Comparison of ENCODE assay signal across 34 cellular contexts in genomic region chr20:60813066-60813465, GRCh38.
DNase-seq lines count a peak whose midpoint lies in the region; ATAC-seq, FAIRE-seq and TF ChIP-seq lines count a peak whose summit lies in the region.
"Had no signal": no experiment of that assay in that cellular context is flagged by ENCODE, and none has a peak within 500 bp of the region (broad histone marks: within the 10 kb centered on the region; RNA-seq: fewer than 3 reads in every experiment).

No MANE protein-coding gene starts in this region.

- TF ChIP-seq CTCF in H9 (conservative IDR thresholded peaks at IDR 0.05) (no peak), esophagus muscularis mucosa (IDR thresholded peaks at IDR 0.05) (no peak), osteocyte (IDR thresholded peaks at IDR 0.05) (no peak)

- no peaks in the 10 kb centered on the region for H3K23me2 ChIP-seq in H9 (ENCODE audit: insufficient read length, low read depth, low read length, poor library complexity, severe bottlenecking)

- peak; percentile 38 for FAIRE-seq in HTR-8/SVneo (lab: Jason Lieb, UNC)
- FAIRE-seq: A204.1, A549, D721Med had no signal

- no peak overlapping the region for H3T11ph ChIP-seq in H9 (ENCODE audit: low read length)

- POLR2A ChIA-PET in CD4-positive, alpha-beta memory T cell (lab: Charles Lee; ENCODE audit: partially characterized antibody): no interaction called here

- intact Hi-C loops in esophagus muscularis mucosa (cut with DNase I): no loop called here
- intact Hi-C loops in CD4-positive, alpha-beta memory T cell (cut with micrococcal nuclease): no loop called here

- TF ChIP-seq EP300 in esophagus muscularis mucosa (IDR thresholded peaks at IDR 0.05): no peak

- no peaks in the 10 kb centered on the region for H3K79me2 ChIP-seq in H9 (ENCODE audit: insufficient read depth, low read length)

- no peak overlapping the region for H2BK12ac ChIP-seq in H9 (ENCODE audit: insufficient read length, low read depth, low read length)

- H2BK15ac ChIP-seq in H9 (ENCODE audit: low read depth, low read length): no peak overlapping the region

- H2AK5ac ChIP-seq in H9 (ENCODE audit: insufficient read length, low read length): no peak overlapping the region

- H3K56ac ChIP-seq in H9 (ENCODE audit: insufficient read length, low read depth, low read length): no peak overlapping the region

- H3K4me3 ChIP-seq in esophagus muscularis mucosa: no peak overlapping the region
- H3K4me3 ChIP-seq in CD4-positive, alpha-beta memory T cell (ENCODE audit: low read length in 2 of 2): no peak overlapping the region
- H3K4me3 ChIP-seq: A549; BLaER1; BLaER1 treated with 17β-estradiol and CSF1 and Interleukin-3, amounts not matched to agents 10 nM and 100 nM had no signal

- no peaks in the 10 kb centered on the region for H3K27me3 ChIP-seq in H9 (ENCODE audit: insufficient read depth, low read length)
- H3K27me3 ChIP-seq in esophagus muscularis mucosa: no peaks in the 10 kb centered on the region
- no peaks in the 10 kb centered on the region for H3K27me3 ChIP-seq in CD4-positive, alpha-beta memory T cell (ENCODE audit: insufficient read depth, low read length)
- H3K27me3 ChIP-seq: BE2C; BLaER1; BLaER1 treated with 17β-estradiol and CSF1 and Interleukin-3, amounts not matched to agents 10 nM and 100 nM had no signal

- H3K36me3 Mint-ChIP-seq in H9 (ENCODE audit: insufficient read depth in 1 of 3, low read depth in 3 of 3) (peaks cover 0 to 13% (median 4%) of the 10 kb centered on the region in 3 experiments; a peak in 5 of 7 replicates), osteocyte (ENCODE audit: unreplicated experiment) (no peaks in the 10 kb centered on the region)
- no peaks in the 10 kb centered on the region for H3K36me3 Mint-ChIP-seq in CD4-positive, alpha-beta memory T cell
- H3K36me3 Mint-ChIP-seq: CD14-positive monocyte; CD4-positive, CD25-positive, alpha-beta regulatory T cell; CD8-positive, alpha-beta memory T cell; CD8-positive, alpha-beta T cell had no signal

- H2BK120ac ChIP-seq in H9 (ENCODE audit: low read depth, low read length, poor library complexity, severe bottlenecking): no peak overlapping the region

- no peaks in the 10 kb centered on the region for H3K79me1 ChIP-seq in H9 (ENCODE audit: insufficient read depth, low read depth, low read length, poor library complexity, severe bottlenecking)

- TF ChIP-seq POLR2A in esophagus muscularis mucosa (IDR thresholded peaks at IDR 0.05; ENCODE audit: low read depth): no peak

- no peak for ATAC-seq in activated CD4-positive, CD25-positive, alpha-beta regulatory T cell treated with anti-CD3 and anti-CD28 coated beads, Interleukin-2, amount 50 U/mL, for 24 hours
- ATAC-seq: A549; CD8-positive, alpha-beta T cell had no signal

- no peak overlapping the region for H3K4ac ChIP-seq in H9 (ENCODE audit: low read depth, low read length)

- H3K4me2 ChIP-seq in H9 (ENCODE audit: insufficient read depth, insufficient read length, low read length): no peak overlapping the region
- H3K4me2 ChIP-seq: A549; BLaER1; BLaER1 treated with 17β-estradiol and CSF1 and Interleukin-3, amounts not matched to agents 10 nM and 100 nM had no signal

- no peaks in the 10 kb centered on the region for H3K36me3 ChIP-seq in esophagus muscularis mucosa
- H3K36me3 ChIP-seq in CD4-positive, alpha-beta memory T cell (ENCODE audit: insufficient read depth, low read length): no peaks in the 10 kb centered on the region
- H3K36me3 ChIP-seq: BE2C; BLaER1; BLaER1 treated with 17β-estradiol and CSF1 and Interleukin-3, amounts not matched to agents 10 nM and 100 nM had no signal

- H3K9me3 Mint-ChIP-seq in H9 (peaks cover 18 to 22% of the 10 kb centered on the region in 2 experiments), osteocyte (ENCODE audit: unreplicated experiment) (no peaks in the 10 kb centered on the region)
- H3K9me3 Mint-ChIP-seq in CD4-positive, alpha-beta memory T cell: peaks cover 0 to 19% (median 1%) of the 10 kb centered on the region in 8 donors

- H3K4me1 Mint-ChIP-seq in H9 (peaks cover 0 to 13% of the 10 kb centered on the region in 2 experiments; a peak in 2 of 4 replicates), osteocyte (ENCODE audit: unreplicated experiment) (no peaks in the 10 kb centered on the region)
- H3K4me1 Mint-ChIP-seq in CD4-positive, alpha-beta memory T cell: peaks cover 0 to 6% (median 0%) of the 10 kb centered on the region in 4 donors
- H3K4me1 Mint-ChIP-seq: B cell; CD14-positive monocyte; CD4-positive, CD25-positive, alpha-beta regulatory T cell; CD8-positive, alpha-beta memory T cell had no signal

- CTCF ChIA-PET in CD4-positive, alpha-beta memory T cell (lab: Charles Lee; ENCODE audit: partially characterized antibody): no interaction called here

- H3K4me1 ChIP-seq in H9 (ENCODE audit: insufficient read depth, low read length) (no peaks in the 10 kb centered on the region), esophagus muscularis mucosa (no peaks in the 10 kb centered on the region)
- H3K4me1 ChIP-seq in CD4-positive, alpha-beta memory T cell (ENCODE audit: insufficient read depth, low read length): no peaks in the 10 kb centered on the region
- H3K4me1 ChIP-seq: A549; BE2C; BLaER1; BLaER1 treated with 17β-estradiol and CSF1 and Interleukin-3, amounts not matched to agents 10 nM and 100 nM; Caco-2 had no signal

- H2BK5ac ChIP-seq in H9 (ENCODE audit: insufficient read length, low read length): no peak overlapping the region

- H4K91ac ChIP-seq in H9 (ENCODE audit: insufficient read length, low read depth, low read length): no peak overlapping the region

- H3K9me3 ChIP-seq in H9 (ENCODE audit: control insufficient read depth, low read depth, low read length) (no peaks in the 10 kb centered on the region), esophagus muscularis mucosa (no peaks in the 10 kb centered on the region)
- H3K9me3 ChIP-seq in CD4-positive, alpha-beta memory T cell (ENCODE audit: control insufficient read depth in 1 of 2, low read length in 2 of 2): no peaks in the 10 kb centered on the region
- H3K9me3 ChIP-seq: A549, BE2C, Caco-2 had no signal

- no peaks in the 10 kb centered on the region for H4K20me1 ChIP-seq in H9 (ENCODE audit: control insufficient read depth, insufficient read depth, insufficient read length)
- H4K20me1 ChIP-seq: BLaER1; BLaER1 treated with 17β-estradiol and CSF1 and Interleukin-3, amounts not matched to agents 10 nM and 100 nM had no signal

- H3K14ac ChIP-seq in H9 (ENCODE audit: insufficient read depth, low read length): no peak overlapping the region

- no peak overlapping the region for H2AFZ ChIP-seq in H9 (ENCODE audit: low read length)

- H3K4me3 Mint-ChIP-seq in H9 (no peak overlapping the region), osteocyte (ENCODE audit: unreplicated experiment) (no peak overlapping the region)
- no peak overlapping the region for H3K4me3 Mint-ChIP-seq in CD4-positive, alpha-beta memory T cell
- H3K4me3 Mint-ChIP-seq: B cell; CD14-positive monocyte; CD4-positive, alpha-beta T cell; CD4-positive, CD25-positive, alpha-beta regulatory T cell; CD8-positive, alpha-beta memory T cell; CD8-positive, alpha-beta T cell had no signal

- peaks cover 5% of the 10 kb centered on the region for H3K27me3 Mint-ChIP-seq in H9 (ENCODE audit: low read depth)
- no peaks in the 10 kb centered on the region for H3K27me3 Mint-ChIP-seq in osteocyte (ENCODE audit: unreplicated experiment)
- no peaks in the 10 kb centered on the region for H3K27me3 Mint-ChIP-seq in CD4-positive, alpha-beta memory T cell
- H3K27me3 Mint-ChIP-seq: B cell; CD4-positive, alpha-beta T cell had no signal

- DNase-seq in H9 (peak; percentile 11), HTR-8/SVneo (ENCODE audit: insufficient read length, low spot score) (no peak), esophagus muscularis mucosa (ENCODE audit: extremely low spot score) (peak; percentile 79), osteocyte (ENCODE audit: extremely low spot score, unreplicated experiment) (peak; percentile 64), NAMALWA (ENCODE audit: low spot score) (no peak), NK-92 (lab: John Stamatoyannopoulos, UW; ENCODE audit: unreplicated experiment) (no peak)
- DNase-seq in CD4-positive, alpha-beta memory T cell: no peak
- DNase-seq: 8988T; ACHN; AML-193; BE2C; C1 segment of cervical spinal cord; Calu3; CD4-positive, alpha-beta T cell; CD4-positive, CD25-positive, alpha-beta regulatory T cell; CD8-positive, alpha-beta memory T cell; CD8-positive, alpha-beta T cell; COR-L47; DMS 273 treated with DMSO at 0.1 percent for 48 hours; DMS153; DMS53; DND-41; EL had no signal

- no peak overlapping the region for H4K5ac ChIP-seq in H9 (ENCODE audit: insufficient read length, low read depth, low read length)

- H3K27ac Mint-ChIP-seq in H9: no peak overlapping the region
- H3K27ac Mint-ChIP-seq in osteocyte (ENCODE audit: unreplicated experiment): no peak overlapping the region
- H3K27ac Mint-ChIP-seq in CD4-positive, alpha-beta memory T cell: no peak overlapping the region
- H3K27ac Mint-ChIP-seq: B cell; CD14-positive monocyte; CD4-positive, alpha-beta T cell; CD4-positive, CD25-positive, alpha-beta regulatory T cell; CD8-positive, alpha-beta T cell had no signal

- WGBS in H9 (ENCODE audit: extremely low coverage, insufficient read length, low lambda C conversion rate): no CpG with 5 or more reads among the region's 5 CpGs
- 81% methylated on average over 5 of the region's 5 CpGs for WGBS in esophagus muscularis mucosa

- H3K9ac ChIP-seq in H9 (ENCODE audit: extremely low read depth, insufficient read length, low read length): no peak overlapping the region
- H3K9ac ChIP-seq: BLaER1; BLaER1 treated with 17β-estradiol and CSF1 and Interleukin-3, amounts not matched to agents 10 nM and 100 nM had no signal

- no peak overlapping the region for H3K27ac ChIP-seq in H9 (ENCODE audit: insufficient read length, low read depth, low read length)
- H3K27ac ChIP-seq in esophagus muscularis mucosa (replicated peaks in 1 of 4): no peak overlapping the region
- H3K27ac ChIP-seq in CD4-positive, alpha-beta memory T cell (ENCODE audit: low read depth, low read length): no peak overlapping the region
- H3K27ac ChIP-seq: 22Rv1; A549; BLaER1; BLaER1 treated with 17β-estradiol and CSF1 and Interleukin-3, amounts not matched to agents 10 nM and 100 nM; C4-2B had no signal

- no peak overlapping the region for H2BK20ac ChIP-seq in H9 (ENCODE audit: low read depth, low read length, poor library complexity, severe bottlenecking)

- H4K8ac ChIP-seq in H9 (replicated peaks; ENCODE audit: insufficient read length, low read depth, low read length): no peak overlapping the region

- H3K18ac ChIP-seq in H9 (ENCODE audit: insufficient read length, low read depth, low read length): no peak overlapping the region

- no peak overlapping the region for H3K23ac ChIP-seq in H9 (ENCODE audit: insufficient read length, low read depth, low read length)

Comparison
In these comparisons a context has a peak if more than half of its experiments do, and no peak if none do; other contexts are left out.
1. DNase-seq: peak in H9 (single experiment), esophagus muscularis mucosa (single experiment) and osteocyte (single experiment); none in HTR-8/SVneo (single experiment), NAMALWA (single experiment), NK-92 (single experiment) and CD4-positive, alpha-beta memory T cell (0 of 5).